In the genomic region with DNA sequence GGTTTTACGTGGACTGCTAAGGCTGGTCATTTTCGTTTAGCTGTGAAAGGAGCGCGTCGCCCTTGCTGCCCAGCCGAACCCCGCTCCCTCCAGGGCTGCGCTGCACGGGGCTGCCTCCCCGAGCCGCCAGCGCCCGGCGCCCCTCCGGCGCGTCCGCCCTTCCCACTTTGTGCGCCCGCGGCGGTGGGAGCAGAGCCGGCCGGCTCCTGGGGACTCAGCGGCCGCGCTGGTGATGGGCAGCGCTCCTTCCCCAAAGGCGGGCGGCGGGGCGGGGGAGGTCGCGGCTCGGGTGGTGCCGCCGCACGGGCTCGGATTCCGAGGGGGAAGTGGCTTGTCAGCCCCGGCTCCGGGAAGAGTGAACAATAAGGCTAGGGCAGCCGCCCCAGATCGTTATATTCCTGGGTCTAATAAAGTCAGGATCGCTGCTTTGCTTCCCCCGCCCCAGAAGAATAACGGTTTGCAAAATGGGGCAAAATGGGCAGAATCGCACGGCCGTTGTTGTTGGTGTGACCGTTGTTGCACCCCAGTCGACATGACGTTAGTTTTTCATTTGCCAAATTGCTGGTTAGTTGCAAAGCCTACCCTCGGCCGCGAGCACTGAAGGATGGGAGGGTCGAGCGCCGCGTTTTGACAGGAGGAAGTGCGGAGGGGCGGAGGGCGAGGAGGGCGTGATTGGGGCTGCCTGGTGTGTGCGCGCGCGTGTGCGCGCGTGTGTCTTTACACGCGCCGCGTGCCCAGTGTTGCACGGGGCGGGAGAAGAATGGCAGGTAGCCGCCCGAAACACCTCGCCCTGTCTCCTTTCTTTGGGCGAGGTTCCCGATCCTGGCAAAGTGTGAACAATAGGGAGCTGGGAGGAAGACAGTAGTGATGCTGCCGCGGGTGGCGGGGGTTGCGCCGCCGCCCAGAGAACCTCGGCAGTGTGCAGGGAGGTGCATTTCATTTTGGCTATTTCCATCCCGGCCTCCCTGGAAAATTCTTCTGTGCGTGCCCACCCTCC, we compare ENCODE assay signal across 8 cellular contexts. TPM values are rescaled to one million over a fixed set of nuclear protein-coding genes. Genes with fewer than 3 reads are reported as not detected.
DNase-seq lines count a peak whose midpoint lies in the region; ATAC-seq lines count a peak whose summit lies in the region.

No MANE protein-coding gene starts in this region.

- no peaks in the 10 kb centered on the region for H3K9me3 Mint-ChIP-seq in central memory CD8-positive, alpha-beta T cell
- no peaks in the 10 kb centered on the region for H3K9me3 Mint-ChIP-seq in stimulated activated naive B cell treated with anti-CD40 and anti-IgM and Interleukin-4, amounts not matched to agents 10 μg/mL and 1 μg/mL and 100 μg/mL, for 72 hours

- H3K27ac Mint-ChIP-seq in central memory CD8-positive, alpha-beta T cell (ENCODE audit: low read depth), result no peak overlapping the region
- peak overlapping the region; percentile 70 for H3K27ac Mint-ChIP-seq in stimulated activated naive B cell treated with anti-CD40 and anti-IgM and Interleukin-4, amounts not matched to agents 10 μg/mL and 1 μg/mL and 100 μg/mL, for 72 hours

- H3K4me3 Mint-ChIP-seq in central memory CD8-positive, alpha-beta T cell, result peak overlapping the region; percentile 65
- H3K4me3 Mint-ChIP-seq in stimulated activated naive B cell treated with anti-CD40 and anti-IgM and Interleukin-4, amounts not matched to agents 10 μg/mL and 1 μg/mL and 100 μg/mL, for 72 hours, result peak overlapping the region; percentile 56 to 75

- peaks cover 14% of the 10 kb centered on the region for H3K4me1 Mint-ChIP-seq in central memory CD8-positive, alpha-beta T cell
- H3K4me1 Mint-ChIP-seq in stimulated activated naive B cell treated with anti-CD40 and anti-IgM and Interleukin-4, amounts not matched to agents 10 μg/mL and 1 μg/mL and 100 μg/mL, for 72 hours, result peaks cover 12 to 15% of the 10 kb centered on the region in 2 donors

- ATAC-seq in central memory CD8-positive, alpha-beta T cell (replicated peaks; ENCODE audit: extremely low read depth, poor library complexity, severe bottlenecking), result peak; percentile 28
- ATAC-seq in left lobe of liver (peak; percentile 19), GM21423 (IDR thresholded peaks at IDR 0.05; ENCODE audit: unreplicated experiment) (no peak)
- ATAC-seq in stimulated activated naive B cell treated with anti-CD40 and anti-IgM and Interleukin-4, amounts not matched to agents 10 μg/mL and 1 μg/mL and 100 μg/mL, for 72 hours (replicated peaks), result peak in 1 of 2 donors; percentile 31

- peak; percentile 56 for DNase-seq in activated CD8-positive, alpha-beta memory T cell treated with anti-CD3 and anti-CD28 coated beads for 24 hours
- DNase-seq in activated CD8-positive, alpha-beta memory T cell treated with anti-CD3 and anti-CD28 coated beads, Interleukin-2, amount 50 U/mL, for 4 hours, result no peak
- DNase-seq in NCI-H82 treated with DMSO at 0.1 percent for 48 hours (lab: John Stamatoyannopoulos, UW; ENCODE audit: unreplicated experiment) (peak; percentile 32), left lobe of liver (ENCODE audit: low spot score) (no peak), T1000 (lab: John Stamatoyannopoulos, UW) (no peak)
- no peak for DNase-seq in central memory CD8-positive, alpha-beta T cell (ENCODE audit: low spot score in 2 of 2)
- DNase-seq in stimulated activated naive B cell treated with anti-CD40 and anti-IgM and Interleukin-4, amounts not matched to agents 10 μg/mL and 1 μg/mL and 100 μg/mL, for 72 hours, result no peak

- H3K36me3 Mint-ChIP-seq in central memory CD8-positive, alpha-beta T cell (ENCODE audit: insufficient read depth), result peaks cover 2% of the 10 kb centered on the region
- H3K36me3 Mint-ChIP-seq in stimulated activated naive B cell treated with anti-CD40 and anti-IgM and Interleukin-4, amounts not matched to agents 10 μg/mL and 1 μg/mL and 100 μg/mL, for 72 hours, result peaks cover 0 to 4% of the 10 kb centered on the region in 2 donors

- peaks cover 90% of the 10 kb centered on the region for H3K27me3 Mint-ChIP-seq in central memory CD8-positive, alpha-beta T cell
- peaks cover 51 to 65% of the 10 kb centered on the region in 2 donors for H3K27me3 Mint-ChIP-seq in stimulated activated naive B cell treated with anti-CD40 and anti-IgM and Interleukin-4, amounts not matched to agents 10 μg/mL and 1 μg/mL and 100 μg/mL, for 72 hours

RNA-seq across cellular contexts. Expression of a gene that starts 0.8 kb away (rescaled TPM):
- 2.8 TPM for total RNA-seq in left lobe of liver

Comparison
In these comparisons a context has a peak if more than half of its experiments do, and no peak if none do; other contexts are left out.
1. DNase-seq: peak in activated CD8-positive, alpha-beta memory T cell treated with anti-CD3 and anti-CD28 coated beads for 24 hours (single experiment) and NCI-H82 treated with DMSO at 0.1 percent for 48 hours (single experiment); none in activated CD8-positive, alpha-beta memory T cell treated with anti-CD3 and anti-CD28 coated beads, Interleukin-2, amount 50 U/mL, for 4 hours (single experiment), central memory CD8-positive, alpha-beta T cell (0 of 2), left lobe of liver (single experiment), stimulated activated naive B cell treated with anti-CD40 and anti-IgM and Interleukin-4, amounts not matched to agents 10 μg/mL and 1 μg/mL and 100 μg/mL, for 72 hours (single experiment) and T1000 (single experiment).